In genomic region chr22:17971711-17972110, GRCh38 we compare ENCODE assay signal across 23 cellular contexts. TPM values are rescaled to one million over a fixed set of nuclear protein-coding genes. Genes with fewer than 3 reads are reported as not detected.
DNase-seq lines count a peak whose midpoint lies in the region; ATAC-seq and TF ChIP-seq lines count a peak whose summit lies in the region.
"Had no signal": no experiment of that assay in that cellular context is flagged by ENCODE, and none has a peak within 500 bp of the region (broad histone marks: within the 10 kb centered on the region; RNA-seq: fewer than 3 reads in every experiment).

No MANE protein-coding gene starts in this region.

- H3K36me3 ChIP-seq in Caco-2 (ENCODE audit: control insufficient read depth, insufficient read depth, low read length): no peaks in the 10 kb centered on the region
- H3K36me3 ChIP-seq in SJCRH30: no peaks in the 10 kb centered on the region
- peaks cover 0 to 12% of the 10 kb centered on the region in 2 donors for H3K36me3 ChIP-seq in esophagus (ENCODE audit: control insufficient read depth in 2 of 2, insufficient read depth in 2 of 2, low read length in 1 of 2)
- H3K36me3 ChIP-seq in trophoblast cell (ENCODE audit: control insufficient read depth in 1 of 2, insufficient read depth in 2 of 2, low read length in 2 of 2): no peaks in the 10 kb centered on the region
- H3K36me3 ChIP-seq: colonic mucosa, vagina had no signal

- no peak overlapping the region for H3K4me2 ChIP-seq in trophoblast cell (ENCODE audit: low read length)

- no TSS peak for BruUV-seq in Caco-2 (replicated peaks; lab: Mats Ljungman, UMichigan)

- H3K14ac ChIP-seq in trophoblast cell (ENCODE audit: low read length): no peak overlapping the region

- DNase-seq in Caco-2: no peak
- no peak for DNase-seq in SJCRH30
- no peak for DNase-seq in trophoblast cell
- DNase-seq in stimulated activated naive CD8-positive, alpha-beta T cell treated with anti-CD3 and anti-CD28 coated beads, Interleukin-15, amount 100 ng/mL, for 72 hours: no peak
- no peak for DNase-seq in GF-D8 (lab: John Stamatoyannopoulos, UW)
- no peak for DNase-seq in GM10248 (ENCODE audit: extremely low spot score)
- no peak for DNase-seq in activated gamma-delta T cell treated with Interleukin-2 at 50 U/mL for 16 hours
- DNase-seq: activated CD4-positive, alpha-beta T cell treated with anti-CD3 and anti-CD28 coated beads for 4 hours; activated effector memory CD4-positive, alpha-beta T cell treated with Interleukin-2 at 50 U/mL for 16 hours; AML-193; amniotic stem cell; colonic mucosa; foreskin melanocyte; NCI-H1436 treated with DMSO at 0.1 percent for 48 hours; NCI-H774; occipital lobe; PC-3; stomach; T1000 had no signal

- H3K4me3 ChIP-seq in Caco-2 (ENCODE audit: low read depth, low read length) (no peak overlapping the region), SJCRH30 (no peak overlapping the region), esophagus (ENCODE audit: low read depth in 1 of 2, low read length in 2 of 2) (no peak overlapping the region), trophoblast cell (ENCODE audit: low read depth, low read length) (no peak overlapping the region)
- H3K4me3 ChIP-seq: colonic mucosa, GM12878, SK-N-MC, stomach, vagina had no signal

- no peak overlapping the region for H3K9ac ChIP-seq in trophoblast cell (ENCODE audit: low read length)

- no peak overlapping the region for H4K12ac ChIP-seq in trophoblast cell (ENCODE audit: low read depth, low read length)

- H2BK5ac ChIP-seq in trophoblast cell (ENCODE audit: low read depth, low read length, poor library complexity): no peak overlapping the region

- H3K27me3 ChIP-seq in Caco-2 (replicated peaks; ENCODE audit: control insufficient read depth, insufficient read depth, low read length): no peaks in the 10 kb centered on the region
- no peaks in the 10 kb centered on the region for H3K27me3 ChIP-seq in SJCRH30
- no peaks in the 10 kb centered on the region for H3K27me3 ChIP-seq in esophagus (ENCODE audit: control insufficient read depth in 1 of 2, insufficient read depth in 2 of 2, low read length in 2 of 2)
- no peaks in the 10 kb centered on the region for H3K27me3 ChIP-seq in trophoblast cell (ENCODE audit: insufficient read depth, low read length)
- H3K27me3 ChIP-seq: colonic mucosa, stomach, vagina had no signal

- peaks cover 42% of the 10 kb centered on the region for H3K4me1 Mint-ChIP-seq in Caco-2 (ENCODE audit: low read depth, unreplicated experiment)
- H3K4me1 Mint-ChIP-seq in stimulated activated naive CD8-positive, alpha-beta T cell treated with anti-CD3 and anti-CD28 coated beads, Interleukin-15, amount 100 ng/mL, for 72 hours: peaks cover 7% of the 10 kb centered on the region

- H3K4ac ChIP-seq in trophoblast cell (ENCODE audit: low read depth, low read length): no peak overlapping the region

- CTCF ChIA-PET in Caco-2 (lab: Charles Lee): no interaction called here
- CTCF ChIA-PET in GM10248 (lab: Yijun Ruan, JAX): interaction anchor here (1.4 kb wide), 1 partner anchor 141 kb away, joined by 5 read pairs; no protein-coding TSS in a partner anchor

- H2BK120ac ChIP-seq in trophoblast cell (ENCODE audit: insufficient read depth, low read length, poor library complexity): no peak overlapping the region

- peak overlapping the region; percentile 44 for H3K4me3 Mint-ChIP-seq in Caco-2 (ENCODE audit: unreplicated experiment)
- H3K4me3 Mint-ChIP-seq in stimulated activated naive CD8-positive, alpha-beta T cell treated with anti-CD3 and anti-CD28 coated beads, Interleukin-15, amount 100 ng/mL, for 72 hours: no peak overlapping the region

- 83 to 85% methylated on average over 9 of the region's 9 CpGs for WGBS in esophagus, 2 donors
- no CpG with 5 or more reads among the region's 9 CpGs for WGBS in trophoblast cell (ENCODE audit: extremely low coverage, insufficient coverage, insufficient read length)

- H3K18ac ChIP-seq in trophoblast cell (ENCODE audit: low read length): peak overlapping the region; percentile 34

- peak overlapping the region; percentile 99 for H3K27ac Mint-ChIP-seq in Caco-2 (ENCODE audit: unreplicated experiment)
- H3K27ac Mint-ChIP-seq in stimulated activated naive CD8-positive, alpha-beta T cell treated with anti-CD3 and anti-CD28 coated beads, Interleukin-15, amount 100 ng/mL, for 72 hours: peak overlapping the region in 1 of 2 donors; percentile 89

- H3K4me1 ChIP-seq in Caco-2 (peaks cover 51% of the 10 kb centered on the region), SJCRH30 (peaks cover 46% of the 10 kb centered on the region), esophagus (ENCODE audit: control insufficient read depth in 2 of 2, insufficient read depth in 2 of 2, low read length in 1 of 2) (peaks cover 2 to 17% of the 10 kb centered on the region in 2 donors), trophoblast cell (ENCODE audit: control insufficient read depth in 1 of 2, insufficient read depth in 2 of 2, low read length in 2 of 2) (peaks cover 27 to 34% of the 10 kb centered on the region in 2 experiments)
- H3K4me1 ChIP-seq: colonic mucosa had no signal

- H3K27me3 Mint-ChIP-seq in Caco-2 (ENCODE audit: insufficient read depth, unreplicated experiment): no peaks in the 10 kb centered on the region
- no peaks in the 10 kb centered on the region for H3K27me3 Mint-ChIP-seq in stimulated activated naive CD8-positive, alpha-beta T cell treated with anti-CD3 and anti-CD28 coated beads, Interleukin-15, amount 100 ng/mL, for 72 hours

- H3K36me3 Mint-ChIP-seq in Caco-2 (ENCODE audit: insufficient read depth, unreplicated experiment): peaks cover 25% of the 10 kb centered on the region

- intact Hi-C loops in Caco-2 (cut with micrococcal nuclease; ENCODE audit: unreplicated experiment): loop anchor here (2.0 kb wide), 1 partner anchor 29 kb away; no protein-coding TSS in a partner anchor

- H3K27ac ChIP-seq in SJCRH30 (peak overlapping the region; percentile 49; the same call in 1 of the 2 replicates), esophagus (ENCODE audit: low read depth in 2 of 2, low read length in 1 of 2) (peak overlapping the region; percentile 15 to 17), trophoblast cell (ENCODE audit: low read depth, low read length) (no peak overlapping the region)
- H3K27ac ChIP-seq: colonic mucosa, SK-N-MC had no signal

- peak overlapping the region; percentile 5 for H4K91ac ChIP-seq in trophoblast cell (ENCODE audit: low read depth, low read length)

- POLR2A ChIA-PET in Caco-2 (lab: Charles Lee): no interaction called here
- POLR2A ChIA-PET in GM10248 (lab: Yijun Ruan, JAX): no interaction called here

- peaks cover 5% of the 10 kb centered on the region for H3K79me2 ChIP-seq in trophoblast cell (ENCODE audit: control insufficient read depth, insufficient read depth, low read length, poor library complexity)

- no peak overlapping the region for H3K23ac ChIP-seq in trophoblast cell (ENCODE audit: low read length)

- H2AFZ ChIP-seq in trophoblast cell (ENCODE audit: insufficient read depth, low read length, poor library complexity): no peak overlapping the region

- no peaks in the 10 kb centered on the region for H3K9me3 Mint-ChIP-seq in Caco-2 (ENCODE audit: unreplicated experiment)
- no peaks in the 10 kb centered on the region for H3K9me3 Mint-ChIP-seq in stimulated activated naive CD8-positive, alpha-beta T cell treated with anti-CD3 and anti-CD28 coated beads, Interleukin-15, amount 100 ng/mL, for 72 hours

- H3K9me3 ChIP-seq in Caco-2 (no peaks in the 10 kb centered on the region), SJCRH30 (replicated peaks) (no peaks in the 10 kb centered on the region), esophagus (ENCODE audit: control insufficient read depth in 2 of 2, insufficient read depth in 1 of 2, low read depth in 1 of 2, low read length in 1 of 2) (no peaks in the 10 kb centered on the region), trophoblast cell (ENCODE audit: insufficient read depth, low read depth, low read length) (peaks cover 1% of the 10 kb centered on the region)
- H3K9me3 ChIP-seq: colonic mucosa, stomach, vagina had no signal

- TF ChIP-seq CTCF in Caco-2 (IDR thresholded peaks at IDR 0.05; ENCODE audit: insufficient read depth in 1 of 2, low read depth in 1 of 2, low read length in 1 of 2, severe bottlenecking in 1 of 2, unreplicated experiment in 1 of 2) (no peak), GM10248 (IDR thresholded peaks at IDR 0.05; ENCODE audit: control extremely low read depth, extremely low read depth, low read depth, missing control alignments) (no peak)

- H2BK12ac ChIP-seq in trophoblast cell (ENCODE audit: low read length): no peak overlapping the region

- no peak for ATAC-seq in stimulated activated naive CD8-positive, alpha-beta T cell treated with anti-CD3 and anti-CD28 coated beads, Interleukin-15, amount 100 ng/mL, for 72 hours
- ATAC-seq: GM12878 had no signal

- no peak overlapping the region for H4K8ac ChIP-seq in trophoblast cell (ENCODE audit: low read depth, low read length)

- peaks cover 11% of the 10 kb centered on the region for H3K79me1 ChIP-seq in trophoblast cell (ENCODE audit: low read length)

- H2AK5ac ChIP-seq in trophoblast cell (ENCODE audit: low read length): peak overlapping the region; percentile 22

RNA-seq across cellular contexts. Expression of gene MICAL3, which starts 52.6 kb away (rescaled TPM):
- 65.6 and 74.0 TPM in 2 replicates for total RNA-seq in Caco-2 (2022)
- 21.9 and 26.1 TPM in 2 replicates for total RNA-seq in SJCRH30 (2014; rRNA removed; shearing (Covaris generic))
- polyA plus RNA-seq in esophagus: 10 to 100 TPM in 1 of 2 donors, 1 to 10 TPM in 1; 6.2 to 13.3 TPM
- 18.1 and 20.6 TPM in 2 replicates for polyA plus RNA-seq in trophoblast cell (2013)
